1 cellular context compared by ENCODE assay signal in the genomic region with DNA sequence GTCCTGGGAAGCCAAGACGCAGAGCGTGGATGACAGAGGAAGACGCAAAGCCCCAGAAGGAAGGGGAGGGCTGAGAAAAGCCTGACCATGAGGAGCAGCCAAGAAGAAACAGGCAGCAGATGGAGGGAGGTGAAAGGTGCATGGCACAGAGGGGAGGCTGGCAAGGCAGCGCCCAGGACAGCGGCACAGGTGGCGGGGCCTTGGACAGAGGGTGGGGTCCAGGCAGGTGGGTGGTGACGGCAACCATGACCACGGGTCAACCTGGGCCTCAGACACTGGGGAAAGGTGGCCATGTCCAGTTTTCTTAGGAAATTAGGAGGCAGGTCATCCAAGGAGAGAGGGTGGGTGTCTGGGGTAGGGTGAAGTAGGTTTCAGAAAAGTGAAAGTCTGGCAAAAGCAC.
TF ChIP-seq lines count a peak whose summit lies in the region.

No MANE protein-coding gene starts in this region.

TF ChIP-seq in WTC11, 78 proteins besides CTCF, POLR2A, EP300 and RAD21 (continued from another document):
- TF ChIP-seq, protein P1, sequence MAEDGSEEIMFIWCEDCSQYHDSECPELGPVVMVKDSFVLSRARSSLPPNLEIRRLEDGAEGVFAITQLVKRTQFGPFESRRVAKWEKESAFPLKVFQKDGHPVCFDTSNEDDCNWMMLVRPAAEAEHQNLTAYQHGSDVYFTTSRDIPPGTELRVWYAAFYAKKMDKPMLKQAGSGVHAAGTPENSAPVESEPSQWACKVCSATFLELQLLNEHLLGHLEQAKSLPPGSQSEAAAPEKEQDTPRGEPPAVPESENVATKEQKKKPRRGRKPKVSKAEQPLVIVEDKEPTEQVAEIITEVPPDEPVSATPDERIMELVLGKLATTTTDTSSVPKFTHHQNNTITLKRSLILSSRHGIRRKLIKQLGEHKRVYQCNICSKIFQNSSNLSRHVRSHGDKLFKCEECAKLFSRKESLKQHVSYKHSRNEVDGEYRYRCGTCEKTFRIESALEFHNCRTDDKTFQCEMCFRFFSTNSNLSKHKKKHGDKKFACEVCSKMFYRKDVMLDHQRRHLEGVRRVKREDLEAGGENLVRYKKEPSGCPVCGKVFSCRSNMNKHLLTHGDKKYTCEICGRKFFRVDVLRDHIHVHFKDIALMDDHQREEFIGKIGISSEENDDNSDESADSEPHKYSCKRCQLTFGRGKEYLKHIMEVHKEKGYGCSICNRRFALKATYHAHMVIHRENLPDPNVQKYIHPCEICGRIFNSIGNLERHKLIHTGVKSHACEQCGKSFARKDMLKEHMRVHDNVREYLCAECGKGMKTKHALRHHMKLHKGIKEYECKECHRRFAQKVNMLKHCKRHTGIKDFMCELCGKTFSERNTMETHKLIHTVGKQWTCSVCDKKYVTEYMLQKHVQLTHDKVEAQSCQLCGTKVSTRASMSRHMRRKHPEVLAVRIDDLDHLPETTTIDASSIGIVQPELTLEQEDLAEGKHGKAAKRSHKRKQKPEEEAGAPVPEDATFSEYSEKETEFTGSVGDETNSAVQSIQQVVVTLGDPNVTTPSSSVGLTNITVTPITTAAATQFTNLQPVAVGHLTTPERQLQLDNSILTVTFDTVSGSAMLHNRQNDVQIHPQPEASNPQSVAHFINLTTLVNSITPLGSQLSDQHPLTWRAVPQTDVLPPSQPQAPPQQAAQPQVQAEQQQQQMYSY (CRISPR knock-in tag; IDR thresholded peaks at IDR 0.05) = no peak
- TF ChIP-seq ELF4 (CRISPR knock-in tag; IDR thresholded peaks at IDR 0.05; ENCODE audit: low read depth) = no peak
- no peak for TF ChIP-seq GTF2I (CRISPR knock-in tag; conservative IDR thresholded peaks at IDR 0.05)
- TF ChIP-seq, protein P2, sequence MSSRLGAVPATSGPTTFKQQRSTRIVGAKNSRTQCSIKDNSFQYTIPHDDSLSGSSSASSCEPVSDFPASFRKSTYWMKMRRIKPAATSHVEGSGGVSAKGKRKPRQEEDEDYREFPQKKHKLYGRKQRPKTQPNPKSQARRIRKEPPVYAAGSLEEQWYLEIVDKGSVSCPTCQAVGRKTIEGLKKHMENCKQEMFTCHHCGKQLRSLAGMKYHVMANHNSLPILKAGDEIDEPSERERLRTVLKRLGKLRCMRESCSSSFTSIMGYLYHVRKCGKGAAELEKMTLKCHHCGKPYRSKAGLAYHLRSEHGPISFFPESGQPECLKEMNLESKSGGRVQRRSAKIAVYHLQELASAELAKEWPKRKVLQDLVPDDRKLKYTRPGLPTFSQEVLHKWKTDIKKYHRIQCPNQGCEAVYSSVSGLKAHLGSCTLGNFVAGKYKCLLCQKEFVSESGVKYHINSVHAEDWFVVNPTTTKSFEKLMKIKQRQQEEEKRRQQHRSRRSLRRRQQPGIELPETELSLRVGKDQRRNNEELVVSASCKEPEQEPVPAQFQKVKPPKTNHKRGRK (CRISPR knock-in tag; IDR thresholded peaks at IDR 0.05; ENCODE audit: borderline replicate concordance) = no peak
- no peak for TF ChIP-seq HMGA2 (CRISPR knock-in tag; IDR thresholded peaks at IDR 0.05)
- no peak for TF ChIP-seq ZNF532 (CRISPR knock-in tag; IDR thresholded peaks at IDR 0.05; ENCODE audit: borderline replicate concordance)
- no peak for TF ChIP-seq E2F1 (CRISPR knock-in tag; IDR thresholded peaks at IDR 0.05)
